27 cellular contexts compared by ENCODE assay signal in the genomic region with DNA sequence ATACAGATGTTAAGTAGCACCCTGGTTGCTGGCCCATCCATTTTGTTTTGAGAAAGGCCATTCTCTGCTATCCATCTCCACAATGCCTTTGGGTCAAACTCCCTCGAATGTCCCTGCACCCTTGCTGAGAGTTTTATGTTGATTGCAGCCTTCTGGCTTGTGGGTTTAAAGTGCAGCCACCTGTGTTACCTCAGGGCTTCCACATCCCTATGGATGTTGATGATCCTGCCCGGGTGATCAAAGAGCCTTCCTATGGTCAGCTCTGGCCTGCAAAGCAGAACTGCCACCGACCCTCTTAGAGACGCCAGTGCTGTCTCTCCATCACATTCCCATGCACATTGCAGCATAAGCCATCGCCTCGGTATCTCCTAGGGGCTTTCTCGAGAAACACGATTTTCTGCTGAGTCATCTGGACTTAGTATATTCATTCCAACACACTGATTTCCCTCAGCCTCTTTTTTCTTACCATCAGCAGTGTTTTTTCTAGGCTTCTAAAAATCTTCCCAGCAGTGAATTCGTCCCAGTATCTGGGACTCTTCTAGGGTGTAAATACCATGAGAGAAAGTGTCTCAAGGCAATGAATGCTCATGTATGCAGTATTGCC.
"Had no signal": no experiment of that assay in that cellular context is flagged by ENCODE, and none has a peak within 500 bp of the region (broad histone marks: within the 10 kb centered on the region; RNA-seq: fewer than 3 reads in every experiment).

No MANE protein-coding gene starts in this region.

- H3K4me1 ChIP-seq: prostate gland, testis, transverse colon had no signal

- H3K27ac ChIP-seq: heart right ventricle, ovary, prostate gland, testis, transverse colon had no signal

- H3K4me2 ChIP-seq: smooth muscle cell had no signal

- ATAC-seq: activated CD4-positive, alpha-beta T cell treated with anti-CD3 and anti-CD28 coated beads for 36 hours; heart right ventricle; left cardiac atrium; left ventricle myocardium superior had no signal

- H3K27me3 ChIP-seq: ovary, testis, transverse colon had no signal

- H3K9me3 ChIP-seq: ovary, prostate gland, testis, transverse colon had no signal

- H3K36me3 ChIP-seq: heart right ventricle, ovary, prostate gland, transverse colon had no signal

- H3K4me3 ChIP-seq: heart right ventricle, ovary, prostate gland, smooth muscle cell, testis, transverse colon had no signal

- FAIRE-seq: astrocyte, endothelial cell of umbilical vein, keratinocyte had no signal

- DNase-seq: activated CD4-positive, alpha-beta T cell treated with anti-CD3 and anti-CD28 coated beads for 36 hours; activated CD4-positive, alpha-beta T cell treated with anti-CD3 and anti-CD28 coated beads, Interleukin-2, amount 50 U/mL, for 4 hours; activated CD4-positive, CD25-positive, alpha-beta regulatory T cell; activated CD8-positive, alpha-beta memory T cell treated with anti-CD3 and anti-CD28 coated beads, Interleukin-2, amount 50 U/mL, for 48 hours; activated gamma-delta T cell treated with Interleukin-2 at 50 U/mL for 16 hours; activated naive CD4-positive, alpha-beta T cell treated with anti-CD3 and anti-CD28 coated beads, Interleukin-2, amount 50 U/mL, for 16 hours; activated T-cell treated with anti-CD3 and anti-CD28 coated beads, Interleukin-2, amount 50 U/mL, for 24 hours; amniotic stem cell; caudate nucleus; foreskin melanocyte; heart right ventricle; left cardiac atrium; left ventricle myocardium superior; naive B cell; nephron progenitor cell; ovary; retina; stimulated activated CD4-positive, alpha-beta T cell treated with anti-CD3 and anti-CD28 coated beads, Interleukin-15, amount 100 ng/mL, for 24 hours; stimulated activated naive CD4-positive, alpha-beta T cell treated with Interleukin-2 at 50 U/mL for 16 hours; T-helper 1 cell; testis; transverse colon had no signal
